25 cellular contexts compared by ENCODE assay signal in genomic region chr10:44280615-44281014, GRCh38.
DNase-seq lines count a peak whose midpoint lies in the region; ATAC-seq and TF ChIP-seq lines count a peak whose summit lies in the region.
"Had no signal": no experiment of that assay in that cellular context is flagged by ENCODE, and none has a peak within 500 bp of the region (broad histone marks: within the 10 kb centered on the region; RNA-seq: fewer than 3 reads in every experiment).

No MANE protein-coding gene starts in this region.

- H3K9me3 ChIP-seq in adipocyte (ENCODE audit: control insufficient read depth, low read length) (peaks cover 5% of the 10 kb centered on the region), gastroesophageal sphincter (no peaks in the 10 kb centered on the region), subcutaneous abdominal adipose tissue (ENCODE audit: control insufficient read depth in 5 of 5, low read length in 5 of 5) (peaks cover 0 to 3% (median 0%) of the 10 kb centered on the region in 5 donors)
- H3K9me3 ChIP-seq: BLaER1, esophagus squamous epithelium, right lobe of liver, SK-N-SH had no signal

- H3K36me3 ChIP-seq in adipocyte (ENCODE audit: control insufficient read depth, insufficient read depth, low read length, severe bottlenecking) (no peaks in the 10 kb centered on the region), gastroesophageal sphincter (no peaks in the 10 kb centered on the region), subcutaneous abdominal adipose tissue (ENCODE audit: control insufficient read depth in 5 of 5, insufficient read depth in 5 of 5, low read length in 5 of 5) (no peaks in the 10 kb centered on the region)
- H3K36me3 ChIP-seq: BLaER1, esophagus squamous epithelium, right lobe of liver had no signal

- H3K9ac ChIP-seq in adipocyte (ENCODE audit: low read length) (peak overlapping the region; percentile 49), subcutaneous abdominal adipose tissue (ENCODE audit: low read length in 5 of 5) (no peak overlapping the region)
- H3K9ac ChIP-seq: BLaER1, SK-N-SH had no signal

- TF ChIP-seq CTCF in gastroesophageal sphincter (IDR thresholded peaks at IDR 0.05) = no peak

- TF ChIP-seq EP300 in gastroesophageal sphincter (IDR thresholded peaks at IDR 0.05) = no peak

- H3K27me3 ChIP-seq in adipocyte (replicated peaks; ENCODE audit: control insufficient read depth, insufficient read depth, low read length) (no peaks in the 10 kb centered on the region), gastroesophageal sphincter (no peaks in the 10 kb centered on the region), subcutaneous abdominal adipose tissue (ENCODE audit: control insufficient read depth in 5 of 5, insufficient read depth in 4 of 5, low read length in 5 of 5) (no peaks in the 10 kb centered on the region)
- H3K27me3 ChIP-seq: BLaER1, right lobe of liver had no signal

- DNase-seq in AG20443 (ENCODE audit: low spot score) (peak; percentile 56), adipocyte (ENCODE audit: low read depth) (peak; percentile 12), T-helper 2 cell (no peak), activated gamma-delta T cell treated with Interleukin-2 at 50 U/mL for 16 hours (no peak), NCI-H2081 (lab: John Stamatoyannopoulos, UW) (no peak), DMS53 treated with DMSO at 0.1 percent for 48 hours (lab: John Stamatoyannopoulos, UW; ENCODE audit: unreplicated experiment) (no peak)
- DNase-seq: activated CD4-positive, CD25-positive, alpha-beta regulatory T cell treated with anti-CD3 and anti-CD28 coated beads, Interleukin-2, amount 50 U/mL, for 72 hours; activated CD8-positive, alpha-beta T cell treated with anti-CD3 and anti-CD28 coated beads for 36 hours; central memory CD4-positive, alpha-beta T cell; DMS79; esophagus squamous epithelium; head of caudate nucleus; NCI-H1436; NCI-H774; right lobe of liver; SK-N-SH; stimulated activated CD4-positive, alpha-beta T cell treated with anti-CD3 and anti-CD28 coated beads, Interleukin-4, amount 100 ng/mL, for 24 hours; T-helper 17 cell had no signal

- H3K4me3 ChIP-seq in adipocyte (ENCODE audit: low read length) (peak overlapping the region; percentile 23), gastroesophageal sphincter (no peak overlapping the region), subcutaneous abdominal adipose tissue (ENCODE audit: low read depth in 1 of 5, low read length in 5 of 5) (peak overlapping the region in 2 of 5 donors; percentile 16 to 29)
- H3K4me3 ChIP-seq: BLaER1, esophagus squamous epithelium, GM12878, right lobe of liver had no signal

- H3K27ac ChIP-seq in gastroesophageal sphincter = peak overlapping the region in 3 of 4 donors; percentile 53 to 62 (median 60)
- peak overlapping the region; percentile 61 for H3K27ac ChIP-seq in subcutaneous abdominal adipose tissue (ENCODE audit: low read depth, low read length)
- H3K27ac ChIP-seq: BLaER1, HL-60, right lobe of liver, RWPE1 had no signal

- peak; percentile 75 for ATAC-seq in gastroesophageal sphincter
- ATAC-seq: activated CD8-positive, alpha-beta T cell treated with anti-CD3 and anti-CD28 coated beads for 36 hours; GM12878; stimulated activated effector memory CD8-positive, alpha-beta T cell treated with anti-CD3 and anti-CD28 coated beads, Interleukin-12 subunit alpha, Interleukin-12 subunit beta, amount 100 ng/mL, for 72 hours; T-helper 17 cell had no signal

- TF ChIP-seq POLR2A in gastroesophageal sphincter (IDR thresholded peaks at IDR 0.05) = no peak

- H3K4me1 ChIP-seq in adipocyte (ENCODE audit: control insufficient read depth, insufficient read depth, low read length) (peaks cover 26% of the 10 kb centered on the region), gastroesophageal sphincter (peaks cover 0 to 7% (median 0%) of the 10 kb centered on the region in 3 donors), subcutaneous abdominal adipose tissue (ENCODE audit: control insufficient read depth in 5 of 5, insufficient read depth in 5 of 5, low read length in 5 of 5) (peaks cover 7 to 23% (median 17%) of the 10 kb centered on the region in 5 donors)
- H3K4me1 ChIP-seq: right lobe of liver had no signal

- 75 to 100% methylated on average over 3 to 4 of the region's 4 CpGs for WGBS in gastroesophageal sphincter (ENCODE audit: low coverage in 1 of 2), 2 donors

Comparison
In these comparisons a context has a peak if more than half of its experiments do, and no peak if none do; other contexts are left out.
1. DNase-seq: peak in AG20443 (single experiment) and adipocyte (single experiment); none in T-helper 2 cell (0 of 5), activated gamma-delta T cell treated with Interleukin-2 at 50 U/mL for 16 hours (single experiment), NCI-H2081 (0 of 2) and DMS53 treated with DMSO at 0.1 percent for 48 hours (single experiment).